Comparison of ENCODE assay signal across 30 cellular contexts in the genomic region with DNA sequence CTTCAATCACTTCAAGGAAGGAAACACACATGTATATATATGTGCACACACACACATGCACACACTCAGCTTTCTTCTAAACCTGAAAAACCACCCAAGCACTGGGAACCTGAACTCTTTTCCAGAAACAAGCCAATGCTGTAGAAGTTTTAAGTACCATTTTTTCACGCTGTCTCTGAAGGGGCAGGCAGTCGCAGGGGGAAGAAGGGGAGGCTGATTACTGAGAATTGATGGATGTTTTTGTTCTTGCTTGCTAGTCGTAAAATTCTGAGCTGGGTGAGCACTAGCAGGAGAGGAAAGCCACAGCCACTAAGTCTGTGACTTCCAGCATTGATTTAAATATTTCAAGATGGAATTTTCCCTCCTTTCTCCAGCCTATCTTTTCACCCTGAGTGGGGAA.
"Had no signal": no experiment of that assay in that cellular context is flagged by ENCODE, and none has a peak within 500 bp of the region (broad histone marks: within the 10 kb centered on the region; RNA-seq: fewer than 3 reads in every experiment).

No MANE protein-coding gene starts in this region.

- H3K4me3 Mint-ChIP-seq: naive B cell; naive thymus-derived CD8-positive, alpha-beta T cell; natural killer cell treated with Interleukin-12 subunit alpha and Interleukin-12 subunit beta and Interleukin-15 and Interleukin-18, amount 100 ng/mL, for 72 hours; neural progenitor cell; stimulated activated memory B cell treated with anti-CD40 and anti-IgM and Interleukin-4, amounts not matched to agents 10 μg/mL and 1 μg/mL and 100 μg/mL, for 72 hours; stimulated activated naive CD8-positive, alpha-beta T cell treated with anti-CD3 and anti-CD28 coated beads, Interleukin-15, amount 100 ng/mL, for 72 hours; type B pancreatic cell had no signal

- H3K36me3 ChIP-seq: neural progenitor cell, pancreas, prostate gland, spleen, suprapubic skin, tibial artery, transverse colon, upper lobe of right lung, uterus had no signal

- H3K27me3 ChIP-seq: neural progenitor cell, pancreas, spleen, suprapubic skin, testis, tibial artery, transverse colon, upper lobe of right lung, uterus had no signal

- H3K4me1 ChIP-seq: neural progenitor cell, pancreas, prostate gland, spleen, suprapubic skin, testis, tibial artery, transverse colon, upper lobe of right lung, uterus had no signal

- H3K9me3 ChIP-seq: pancreas, prostate gland, testis, transverse colon, upper lobe of right lung, uterus had no signal

- H3K4me1 Mint-ChIP-seq: naive B cell; naive thymus-derived CD8-positive, alpha-beta T cell; stimulated activated memory B cell treated with anti-CD40 and anti-IgM and Interleukin-4, amounts not matched to agents 10 μg/mL and 1 μg/mL and 100 μg/mL, for 72 hours; stimulated activated naive CD8-positive, alpha-beta T cell treated with anti-CD3 and anti-CD28 coated beads, Interleukin-15, amount 100 ng/mL, for 72 hours had no signal

- ATAC-seq: naive thymus-derived CD8-positive, alpha-beta T cell; natural killer cell treated with Interleukin-12 subunit alpha and Interleukin-12 subunit beta and Interleukin-15 and Interleukin-18, amount 100 ng/mL, for 72 hours; pancreas; right cardiac atrium; sciatic nerve; stimulated activated memory B cell treated with anti-CD40 and anti-IgM and Interleukin-4, amounts not matched to agents 10 μg/mL and 1 μg/mL and 100 μg/mL, for 72 hours; stimulated activated naive CD8-positive, alpha-beta T cell treated with anti-CD3 and anti-CD28 coated beads, Interleukin-15, amount 100 ng/mL, for 72 hours; stimulated activated naive CD8-positive, alpha-beta T cell treated with anti-CD3 and anti-CD28 coated beads, Interleukin-15, Interleukin-2, amounts not matched to agents 100 U/mL and 50 U/mL, for 24 hours; upper lobe of right lung had no signal

- H3K27me3 Mint-ChIP-seq: naive B cell; natural killer cell treated with Interleukin-12 subunit alpha and Interleukin-12 subunit beta and Interleukin-15 and Interleukin-18, amount 100 ng/mL, for 72 hours; stimulated activated memory B cell treated with anti-CD40 and anti-IgM and Interleukin-4, amounts not matched to agents 10 μg/mL and 1 μg/mL and 100 μg/mL, for 72 hours; stimulated activated naive CD8-positive, alpha-beta T cell treated with anti-CD3 and anti-CD28 coated beads, Interleukin-15, amount 100 ng/mL, for 72 hours had no signal

- H3K27ac Mint-ChIP-seq: naive B cell; naive thymus-derived CD8-positive, alpha-beta T cell; natural killer cell treated with Interleukin-12 subunit alpha and Interleukin-12 subunit beta and Interleukin-15 and Interleukin-18, amount 100 ng/mL, for 72 hours; neural progenitor cell; stimulated activated memory B cell treated with anti-CD40 and anti-IgM and Interleukin-4, amounts not matched to agents 10 μg/mL and 1 μg/mL and 100 μg/mL, for 72 hours; stimulated activated naive CD8-positive, alpha-beta T cell treated with anti-CD3 and anti-CD28 coated beads, Interleukin-15, amount 100 ng/mL, for 72 hours; type B pancreatic cell had no signal

- H3K4me3 ChIP-seq: neural progenitor cell, pancreas, prostate gland, skin epidermis, smooth muscle cell, spleen, suprapubic skin, testis, tibial artery, transverse colon, upper lobe of right lung, uterus had no signal

- DNase-seq: naive B cell; naive thymus-derived CD8-positive, alpha-beta T cell; occipital lobe; pancreas; retina; right cardiac atrium; spleen; stimulated activated CD4-positive, alpha-beta T cell treated with anti-CD3 and anti-CD28 coated beads, Interleukin-12 subunit alpha, Interleukin-12 subunit beta, amount 100 ng/mL, for 4 hours; stimulated activated CD4-positive, alpha-beta T cell treated with anti-CD3 and anti-CD28 coated beads, Interleukin-1b, Interleukin-23, amount 100 ng/mL, for 48 hours; stimulated activated CD4-positive, alpha-beta T cell treated with anti-CD3 and anti-CD28 coated beads, Interleukin-4, amount 100 ng/mL, for 1 hour; stimulated activated CD4-positive, alpha-beta T cell treated with anti-CD3 and anti-CD28 coated beads, Interleukin-4, amount 100 ng/mL, for 4 hours; stimulated activated CD8-positive, alpha-beta memory T cell treated with anti-CD3 and anti-CD28 coated beads, Interleukin-4, amount 100 ng/mL, for 48 hours; stimulated activated naive CD4-positive, alpha-beta T cell; stimulated activated naive CD8-positive, alpha-beta T cell treated with anti-CD3 and anti-CD28 coated beads, Interleukin-15, amount 100 ng/mL, for 72 hours; stimulated activated naive CD8-positive, alpha-beta T cell treated with anti-CD3 and anti-CD28 coated beads, Interleukin-15, Interleukin-2, amounts not matched to agents 100 U/mL and 50 U/mL, for 24 hours; substantia nigra; testis; tibial artery; transverse colon; upper lobe of right lung; uterus had no signal

- H3K36me3 Mint-ChIP-seq: naive B cell; natural killer cell treated with Interleukin-12 subunit alpha and Interleukin-12 subunit beta and Interleukin-15 and Interleukin-18, amount 100 ng/mL, for 72 hours; neural progenitor cell; stimulated activated memory B cell treated with anti-CD40 and anti-IgM and Interleukin-4, amounts not matched to agents 10 μg/mL and 1 μg/mL and 100 μg/mL, for 72 hours; type B pancreatic cell had no signal

- H3K27ac ChIP-seq: neural progenitor cell, pancreas, prostate gland, skin epidermis, spleen, suprapubic skin, testis, tibial artery, transverse colon, upper lobe of right lung, uterus had no signal

- H3K9me3 Mint-ChIP-seq: type B pancreatic cell had no signal
